In genomic region chr5:63825984-63826383, GRCh38 we compare ENCODE assay signal across 7 cellular contexts.
"Had no signal": no experiment of that assay in that cellular context is flagged by ENCODE, and none has a peak within 500 bp of the region (broad histone marks: within the 10 kb centered on the region; RNA-seq: fewer than 3 reads in every experiment).

No MANE protein-coding gene starts in this region.

- DNase-seq: GDM1, GF-D8 had no signal

- FAIRE-seq: G401.6, GM12891, GM12892, GM18507, GM19239 had no signal
